In genomic region chr5:144390133-144390532, GRCh38 we compare ENCODE assay signal across 1 cellular context.
TF ChIP-seq lines count a peak whose summit lies in the region.

No MANE protein-coding gene starts in this region.

TF ChIP-seq in GM23338, 12 proteins besides CTCF, POLR2A, EP300 and RAD21 (continued from another document):
- TF ChIP-seq ZNF462 (CRISPR knock-in tag; IDR thresholded peaks at IDR 0.05) (no peak), JUNB (IDR thresholded peaks at IDR 0.05; ENCODE audit: unreplicated experiment) (no peak), POLR2AphosphoS5 (IDR thresholded peaks at IDR 0.05; ENCODE audit: low read depth) (no peak), ZNF331 (CRISPR knock-in tag; IDR thresholded peaks at IDR 0.05; ENCODE audit: low read depth) (no peak), EZH2 (IDR thresholded peaks at IDR 0.05; ENCODE audit: low read depth, unreplicated experiment) (no peak), EZH2phosphoT487 (IDR thresholded peaks at IDR 0.05; ENCODE audit: unreplicated experiment) (no peak)
